1 cellular context compared by ENCODE assay signal in the genomic region with DNA sequence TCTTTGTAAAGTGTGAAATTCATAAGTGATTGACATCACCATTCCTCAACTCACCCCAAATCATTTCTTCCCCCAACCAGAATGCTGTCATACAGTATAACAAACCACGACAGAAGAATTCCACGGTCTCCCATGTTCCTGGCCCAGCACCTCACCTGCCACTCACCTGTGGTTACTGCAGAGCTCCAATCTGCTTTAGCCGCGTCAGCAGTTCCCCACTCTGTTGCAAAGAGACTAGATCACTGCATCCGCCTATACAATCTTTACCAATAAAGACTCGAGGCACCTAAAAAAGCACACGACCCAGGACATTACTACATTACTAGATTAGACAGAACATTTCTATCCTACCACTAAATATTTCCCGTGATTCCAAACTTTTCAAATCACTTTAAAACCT.
TF ChIP-seq lines count a peak whose summit lies in the region.

No MANE protein-coding gene starts in this region.

TF ChIP-seq in IMR-90, 13 proteins besides CTCF, POLR2A, EP300 and RAD21:
- TF ChIP-seq MAFK (IDR thresholded peaks at IDR 0.05; ENCODE audit: low read depth, low read length) (peak; percentile 62), FOS (IDR thresholded peaks at IDR 0.05; ENCODE audit: low read depth, low read length) (no peak)
